8 cellular contexts compared by ENCODE assay signal in genomic region chr16:29973384-29974246, GRCh38. TPM values are rescaled to one million over a fixed set of nuclear protein-coding genes. Genes with fewer than 3 reads are reported as not detected.
DNase-seq lines count a peak whose midpoint lies in the region; ATAC-seq and TF ChIP-seq lines count a peak whose summit lies in the region.

Gene TAOK2 (plus strand): TSS chr16:29973868. CDS start chr16:29977773, 3,905 bp downstream.

- TF ChIP-seq EP300 in esophagus muscularis mucosa (IDR thresholded peaks at IDR 0.05) = no peak

- H3K4me3 ChIP-seq in DOHH2 (ENCODE audit: low read length) (peak within 1 kb of the TSS; percentile 99), GM23248 (peak within 1 kb of the TSS; percentile 87), esophagus muscularis mucosa (peak within 1 kb of the TSS; percentile 64 to 98 (median 81))

- intact Hi-C loops in esophagus muscularis mucosa (cut with DNase I) = loop anchor here (1.0 kb wide), 1 partner anchor 23 kb away; the partner anchor contains the start of gene INO80E

- no peaks in the 10 kb centered on the region for H3K9me2 ChIP-seq in DOHH2 (replicated peaks; ENCODE audit: control insufficient read depth, low read length)
- no peaks in the 10 kb centered on the region for H3K9me2 ChIP-seq in GM23248 (ENCODE audit: insufficient read depth)

- 2% methylated on average over 60 to 74 of the region's 75 CpGs for WGBS in GM23248 (ENCODE audit: low coverage in 1 of 2, low lambda C conversion rate in 2 of 2, missing lambda C conversion rate in 2 of 2), 2 experiments
- WGBS in esophagus muscularis mucosa = 5% methylated on average over 29 of the region's 75 CpGs

- no peaks in the 10 kb centered on the region for H3K9me3 Mint-ChIP-seq in activated T-cell treated with anti-CD3 and anti-CD28 coated beads, Interleukin-2, amount 50 U/mL, for 72 hours

- H3K27ac Mint-ChIP-seq in activated T-cell treated with anti-CD3 and anti-CD28 coated beads, Interleukin-2, amount 50 U/mL, for 72 hours = peak within 1 kb of the TSS; percentile 85

- peak; percentile 99 for DNase-seq in GM23248
- DNase-seq in Kasumi-1 (lab: John Stamatoyannopoulos, UW) = peak; percentile 84 to 86
- peak; percentile 98 for DNase-seq in RKO (ENCODE audit: low spot score)
- peak; percentile 98 for DNase-seq in activated T-cell treated with anti-CD3 and anti-CD28 coated beads, Interleukin-2, amount 50 U/mL, for 72 hours
- DNase-seq in esophagus muscularis mucosa (ENCODE audit: extremely low spot score) = peak; percentile 99
- peak; percentile 99 for DNase-seq in myocyte (ENCODE audit: low read depth)
- DNase-seq in stimulated activated CD8-positive, alpha-beta memory T cell treated with anti-CD3 and anti-CD28 coated beads, Interleukin-7, amount 100 ng/mL, for 4 hours (ENCODE audit: low read depth in 2 of 2) = peak; percentile 86 to 95

- H3K4me2 ChIP-seq in DOHH2 (ENCODE audit: low read length) = peak within 1 kb of the TSS; percentile 97
- H3K4me2 ChIP-seq in GM23248 (ENCODE audit: unreplicated experiment) = peak within 1 kb of the TSS; percentile 98

- peak within 1 kb of the TSS; percentile 65 for H3K27ac ChIP-seq in DOHH2 (ENCODE audit: low read depth, low read length)
- peak within 1 kb of the TSS; percentile 55 for H3K27ac ChIP-seq in GM23248
- H3K27ac ChIP-seq in esophagus muscularis mucosa (replicated peaks in 1 of 4) = peak within 1 kb of the TSS; percentile 84 to 93 (median 90)

- H3K27me3 ChIP-seq in DOHH2 (ENCODE audit: control insufficient read depth, low read length) = no peaks in the 10 kb centered on the region
- no peaks in the 10 kb centered on the region for H3K27me3 ChIP-seq in GM23248 (replicated peaks; ENCODE audit: insufficient read depth)
- no peaks in the 10 kb centered on the region for H3K27me3 ChIP-seq in esophagus muscularis mucosa

- peak within 1 kb of the TSS; percentile 88 to 91 for H3K4me3 Mint-ChIP-seq in activated T-cell treated with anti-CD3 and anti-CD28 coated beads, Interleukin-2, amount 50 U/mL, for 72 hours

- H3K4me1 Mint-ChIP-seq in activated T-cell treated with anti-CD3 and anti-CD28 coated beads, Interleukin-2, amount 50 U/mL, for 72 hours (ENCODE audit: low read depth) = peaks cover 31% of the 10 kb centered on the region

- peaks cover 55% of the 10 kb centered on the region for H3K36me3 ChIP-seq in DOHH2 (ENCODE audit: control insufficient read depth, low read length)
- peaks cover 3% of the 10 kb centered on the region for H3K36me3 ChIP-seq in GM23248 (ENCODE audit: low read depth)
- peaks cover 14 to 45% (median 39%) of the 10 kb centered on the region in 4 donors for H3K36me3 ChIP-seq in esophagus muscularis mucosa

- no peak for TF ChIP-seq CTCF in DOHH2 (IDR thresholded peaks at IDR 0.05; ENCODE audit: low read depth, low read length, poor library complexity, severe bottlenecking)
- peak in 1 of 3 experiments; percentile 27 for TF ChIP-seq CTCF in esophagus muscularis mucosa (IDR thresholded peaks at IDR 0.05)

- peak; percentile 76 for TF ChIP-seq POLR2A in esophagus muscularis mucosa (IDR thresholded peaks at IDR 0.05; ENCODE audit: low read depth)

- H3F3A ChIP-seq in DOHH2 (ENCODE audit: control insufficient read depth, insufficient read depth) (0 out of 2 replicates have a peak, but pooled peaks cover 6% of the 10 kb centered on the region), GM23248 (ENCODE audit: insufficient read depth) (peaks cover 14% of the 10 kb centered on the region; the same call in 1 of the 2 replicates)

- H3K36me3 Mint-ChIP-seq in activated T-cell treated with anti-CD3 and anti-CD28 coated beads, Interleukin-2, amount 50 U/mL, for 72 hours (ENCODE audit: insufficient read depth in 2 of 2) = peaks cover 9 to 17% of the 10 kb centered on the region in 2 donors

- peak within 1 kb of the TSS; percentile 87 for H2AFZ ChIP-seq in GM23248

- H4K20me1 ChIP-seq in DOHH2 (ENCODE audit: control insufficient read depth, insufficient read depth, low read depth, low read length) (peaks cover 10% of the 10 kb centered on the region), GM23248 (ENCODE audit: insufficient read depth) (no peaks in the 10 kb centered on the region; the same call in 1 of the 2 replicates)

- H3K27me3 Mint-ChIP-seq in activated T-cell treated with anti-CD3 and anti-CD28 coated beads, Interleukin-2, amount 50 U/mL, for 72 hours (ENCODE audit: low read depth) = no peaks in the 10 kb centered on the region

- H3K79me2 ChIP-seq in DOHH2 (ENCODE audit: control insufficient read depth, low read length) = peaks cover 45% of the 10 kb centered on the region
- peaks cover 49% of the 10 kb centered on the region for H3K79me2 ChIP-seq in GM23248 (ENCODE audit: insufficient read depth)

- H3K9ac ChIP-seq in GM23248 = peak within 1 kb of the TSS; percentile 92

- in situ Hi-C loops in GM23248 (cut with MboI) = loop anchor here (5.0 to 10.0 kb wide), 2 partner anchors 51 kb away; partner anchors contain the start of gene C16orf92

- H3K9me3 ChIP-seq in DOHH2 (ENCODE audit: control insufficient read depth, insufficient read depth, low read length) = peaks cover 7% of the 10 kb centered on the region; the same call in 1 of the 2 replicates
- no peaks in the 10 kb centered on the region for H3K9me3 ChIP-seq in GM23248 (ENCODE audit: low read depth)
- no peaks in the 10 kb centered on the region for H3K9me3 ChIP-seq in esophagus muscularis mucosa

- ATAC-seq in activated T-cell treated with anti-CD3 and anti-CD28 coated beads, Interleukin-2, amount 50 U/mL, for 72 hours (replicated peaks in 1 of 2) = peak; percentile 98 to 99

- H3K4me1 ChIP-seq in DOHH2 (ENCODE audit: control insufficient read depth, low read length) = peaks cover 30% of the 10 kb centered on the region
- H3K4me1 ChIP-seq in GM23248 (ENCODE audit: insufficient read depth) = peaks cover 20% of the 10 kb centered on the region
- peaks cover 40 to 50% (median 46%) of the 10 kb centered on the region in 4 donors for H3K4me1 ChIP-seq in esophagus muscularis mucosa

RNA-seq across cellular contexts. Expression of gene TAOK2, which starts in this region (rescaled TPM):
- total RNA-seq in GM23248 (2014; rRNA removed; shearing (Covaris generic)) = 57.7 and 57.9 TPM in 2 replicates
- 12.5 and 13.6 TPM in 2 replicates for polyA plus RNA-seq in GM23248 (2016; fragmentation: Nextera tagmentation; extraction: Ambion mirVana)
- total RNA-seq in activated T-cell treated with anti-CD3 and anti-CD28 coated beads, Interleukin-2, amount 50 U/mL, for 72 hours = 10 to 100 TPM; 31.1 to 35.0 TPM
- total RNA-seq in esophagus muscularis mucosa (10 to 100 TPM; 40.9 to 63.6 (median 51.4) TPM), myocyte (49.9 and 75.7 TPM in 2 replicates)
- polyA plus RNA-seq in myocyte (2012) = 38.2 TPM

Comparison
In these comparisons a context has a peak if more than half of its experiments do, and no peak if none do; other contexts are left out.
1. Peak in every context shown above with its lines: DNase-seq, ATAC-seq, H3K4me3 ChIP-seq and H3K27ac ChIP-seq.